ENCODE assay signal across 8 cellular contexts in the genomic region with DNA sequence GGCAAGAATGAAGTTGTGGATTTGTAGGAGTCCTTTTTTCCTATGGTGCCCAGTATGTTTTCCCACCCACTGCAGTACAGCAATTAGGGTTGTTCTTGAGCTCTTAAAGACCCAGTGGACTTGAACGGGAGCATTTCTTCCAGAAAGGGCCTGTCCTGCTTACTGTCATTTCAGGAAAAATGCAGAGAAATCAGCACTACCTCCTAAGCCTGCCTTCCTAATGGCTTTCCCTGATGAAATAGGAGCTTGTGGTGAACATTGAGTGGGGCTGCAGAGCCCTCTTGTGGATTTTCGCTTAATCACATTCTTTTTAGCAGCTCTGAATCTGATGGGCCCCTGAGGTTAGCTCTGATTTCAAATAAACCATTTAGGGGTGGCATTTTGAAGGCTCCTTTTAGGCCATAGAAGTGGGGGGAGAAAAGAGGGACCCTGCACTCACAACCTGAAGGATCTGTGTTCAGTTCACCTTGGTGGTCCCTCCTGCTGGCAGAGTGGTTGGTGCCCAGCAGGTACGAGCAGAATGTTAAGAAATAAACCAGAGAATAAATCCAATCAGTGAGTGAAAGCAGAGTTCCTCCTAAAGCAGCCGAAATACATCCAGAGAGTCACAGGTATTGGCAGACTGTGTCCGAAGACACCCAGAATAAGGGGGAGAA.
DNase-seq lines count a peak whose midpoint lies in the region; ATAC-seq and TF ChIP-seq lines count a peak whose summit lies in the region.

No MANE protein-coding gene starts in this region.

- H3K9me3 ChIP-seq in PC-3 (ENCODE audit: low read length) (no peaks in the 10 kb centered on the region), upper lobe of right lung (no peaks in the 10 kb centered on the region)

- POLR2A ChIA-PET in PC-3 (lab: Charles Lee; ENCODE audit: unreplicated experiment) = interaction anchor here (0.7 kb wide), 1 partner anchor 473 kb away, joined by 3 read pairs; no protein-coding TSS in a partner anchor

- no peak for TF ChIP-seq EP300 in Ishikawa (IDR thresholded peaks at IDR 0.05; ENCODE audit: borderline replicate concordance)

- H2AFZ ChIP-seq in PC-3 (ENCODE audit: low read length) = no peak overlapping the region

- no peak overlapping the region for H3K4me2 ChIP-seq in PC-3 (ENCODE audit: low read length)

- peak; percentile 82 for ATAC-seq in GM21390 (IDR thresholded peaks at IDR 0.05; ENCODE audit: unreplicated experiment)
- peak; percentile 80 for ATAC-seq in PC-3
- peak; percentile 82 for ATAC-seq in upper lobe of right lung

- TF ChIP-seq RAD21 in Ishikawa (IDR thresholded peaks at IDR 0.05; ENCODE audit: low read depth) = peak; percentile 92

- CTCF ChIA-PET in PC-3 (lab: Charles Lee) = interaction anchor here (0.6 kb wide), 1 partner anchor 638 kb away, joined by 3 read pairs; no protein-coding TSS in a partner anchor

- no peaks in the 10 kb centered on the region for H4K20me1 ChIP-seq in PC-3 (ENCODE audit: low read length)

- H3K36me3 ChIP-seq in PC-3 (ENCODE audit: low read depth, low read length) (no peaks in the 10 kb centered on the region), upper lobe of right lung (no peaks in the 10 kb centered on the region)

- peak; percentile 15 for DNase-seq in DMS79 (lab: John Stamatoyannopoulos, UW)
- peak; percentile 69 for DNase-seq in PC-3
- DNase-seq in activated naive CD4-positive, alpha-beta T cell treated with Interleukin-2 at 50 U/mL for 16 hours = peak; percentile 36
- DNase-seq in foreskin melanocyte = peak; percentile 76
- DNase-seq in non-pigmented ciliary epithelial cell (ENCODE audit: low read depth) = peak; percentile 73
- DNase-seq in upper lobe of right lung = no peak

- no peaks in the 10 kb centered on the region for H3F3A ChIP-seq in PC-3 (ENCODE audit: low read length, unreplicated experiment)

- no peak overlapping the region for H3K9ac ChIP-seq in PC-3 (ENCODE audit: low read length)

- no peaks in the 10 kb centered on the region for H3K9me2 ChIP-seq in PC-3 (replicated peaks; ENCODE audit: low read length)

- no peak overlapping the region for H3K4me3 ChIP-seq in PC-3 (ENCODE audit: low read length)
- H3K4me3 ChIP-seq in upper lobe of right lung = no peak overlapping the region

- H3K79me2 ChIP-seq in PC-3 (ENCODE audit: low read length) = no peaks in the 10 kb centered on the region

- BruUV-seq in PC-3 (replicated peaks; lab: Mats Ljungman, UMichigan) = no TSS peak

- H3K27me3 ChIP-seq in PC-3 (ENCODE audit: low read length) (0 out of 2 replicates have a peak, but pooled peaks cover 1% of the 10 kb centered on the region), upper lobe of right lung (no peaks in the 10 kb centered on the region)

- H3K27ac ChIP-seq in PC-3 (ENCODE audit: low read length) = no peak overlapping the region
- peak overlapping the region; percentile 86 for H3K27ac ChIP-seq in upper lobe of right lung

- no peaks in the 10 kb centered on the region for H3K4me1 ChIP-seq in PC-3 (ENCODE audit: insufficient read depth, low read length)
- peaks cover 25% of the 10 kb centered on the region for H3K4me1 ChIP-seq in upper lobe of right lung

- intact Hi-C loops in PC-3 (cut with micrococcal nuclease) = loop anchor here (1.0 to 10.0 kb wide), 3 partner anchors 178 to 630 kb away; no protein-coding TSS in a partner anchor
- intact Hi-C loops in upper lobe of right lung (cut with DNase I) = loop anchor here (10.0 kb wide), 3 partner anchors 118 to 248 kb away; no protein-coding TSS in a partner anchor

- TF ChIP-seq CTCF in PC-3 (conservative IDR thresholded peaks at IDR 0.05; ENCODE audit: low read depth, low read length) (peak; percentile 72), upper lobe of right lung (IDR thresholded peaks at IDR 0.05) (peak; percentile 78)

TF ChIP-seq in Ishikawa, 13 proteins besides CTCF, POLR2A, EP300 and RAD21:
- TF ChIP-seq CEBPB (IDR thresholded peaks at IDR 0.05) (no peak), EGR1 (IDR thresholded peaks at IDR 0.05) (no peak), NFIC (IDR thresholded peaks at IDR 0.05) (no peak), TAF1 (IDR thresholded peaks at IDR 0.05; ENCODE audit: low read depth) (no peak)
TF ChIP-seq in Ishikawa: peak in this region for 0.
